ENCODE assay signal across 21 cellular contexts in genomic region chr2:18971069-18971378, GRCh38.
"Had no signal": no experiment of that assay in that cellular context is flagged by ENCODE, and none has a peak within 500 bp of the region (broad histone marks: within the 10 kb centered on the region; RNA-seq: fewer than 3 reads in every experiment).

No MANE protein-coding gene starts in this region.

- H3K9me3 ChIP-seq: esophagus squamous epithelium, lower lobe of right lung, ovary, psoas muscle, spleen, suprapubic skin, transverse colon, upper lobe of right lung, uterus had no signal

- H3K27me3 ChIP-seq: esophagus squamous epithelium, ovary, spleen, suprapubic skin, transverse colon, upper lobe of right lung, uterus had no signal

- H3K36me3 ChIP-seq: esophagus squamous epithelium, lower lobe of right lung, ovary, spleen, suprapubic skin, transverse colon, upper lobe of right lung, uterus had no signal

- H3K4me1 ChIP-seq: lower lobe of right lung, psoas muscle, suprapubic skin, upper lobe of right lung had no signal

- DNase-seq: dermis blood vessel endothelial cell; effector memory CD4-positive, alpha-beta T cell; erythroblast; esophagus squamous epithelium; foreskin melanocyte; left ventricle myocardium superior; lower lobe of right lung; naive thymus-derived CD8-positive, alpha-beta T cell; nephron progenitor cell; nucleus accumbens; ovary; posterior cingulate gyrus; psoas muscle; spleen; stimulated activated naive B cell treated with anti-CD40 and anti-IgM and Interleukin-4, amounts not matched to agents 10 μg/mL and 1 μg/mL and 100 μg/mL, for 72 hours; transverse colon; upper lobe of right lung; uterus had no signal

- H3K4me3 ChIP-seq: coronary artery, esophagus squamous epithelium, lower lobe of right lung, ovary, psoas muscle, skin epidermis, spleen, suprapubic skin, transverse colon, upper lobe of right lung, uterus had no signal

- H3K27ac ChIP-seq: coronary artery, esophagus squamous epithelium, lower lobe of right lung, ovary, psoas muscle, skin epidermis, spleen, suprapubic skin, transverse colon, upper lobe of right lung, uterus had no signal
